ENCODE assay signal across 15 cellular contexts in genomic region chr2:108417254-108417653, GRCh38. TPM values are rescaled to one million over a fixed set of nuclear protein-coding genes. Genes with fewer than 3 reads are reported as not detected.
DNase-seq lines count a peak whose midpoint lies in the region; ATAC-seq and TF ChIP-seq lines count a peak whose summit lies in the region.
"Had no signal": no experiment of that assay in that cellular context is flagged by ENCODE, and none has a peak within 500 bp of the region (broad histone marks: within the 10 kb centered on the region; RNA-seq: fewer than 3 reads in every experiment).

No MANE protein-coding gene starts in this region.

- H3K36me3 Mint-ChIP-seq in natural killer cell treated with Interleukin-12 subunit alpha and Interleukin-12 subunit beta and Interleukin-15 and Interleukin-18, amount 100 ng/mL, for 72 hours = no peaks in the 10 kb centered on the region
- H3K36me3 Mint-ChIP-seq in natural killer cell = no peaks in the 10 kb centered on the region

- DNase-seq in natural killer cell treated with Interleukin-12 subunit alpha and Interleukin-12 subunit beta and Interleukin-15 and Interleukin-18, amount 100 ng/mL, for 72 hours (ENCODE audit: low spot score) = no peak
- DNase-seq in natural killer cell (no peak), PC-3 (peak; percentile 45), hepatocyte (ENCODE audit: low spot score) (no peak), prostate gland (ENCODE audit: low spot score) (no peak), retina (no peak), NCI-H1694 (lab: John Stamatoyannopoulos, UW) (no peak)
- DNase-seq: aorta, C1 segment of cervical spinal cord, kidney glomerular epithelial cell, posterior cingulate gyrus, T-helper 9 cell had no signal

- TF ChIP-seq POLR2A in prostate gland (IDR thresholded peaks at IDR 0.05) = no peak

- no peak overlapping the region for H3K9ac ChIP-seq in PC-3 (ENCODE audit: low read length)
- H3K9ac ChIP-seq: KMS-11 had no signal

- BruUV-seq in PC-3 (replicated peaks; lab: Mats Ljungman, UMichigan) = no TSS peak

- H3K9me2 ChIP-seq in PC-3 (replicated peaks; ENCODE audit: low read length) = no peaks in the 10 kb centered on the region
- H3K9me2 ChIP-seq in hepatocyte (replicated peaks; ENCODE audit: insufficient read depth) = no peaks in the 10 kb centered on the region

- no peaks in the 10 kb centered on the region for H3K4me1 Mint-ChIP-seq in natural killer cell treated with Interleukin-12 subunit alpha and Interleukin-12 subunit beta and Interleukin-15 and Interleukin-18, amount 100 ng/mL, for 72 hours (ENCODE audit: low read depth in 2 of 2)
- H3K4me1 Mint-ChIP-seq in natural killer cell = no peaks in the 10 kb centered on the region

- H3K27ac ChIP-seq in PC-3 (ENCODE audit: low read length) = no peak overlapping the region
- no peak overlapping the region for H3K27ac ChIP-seq in hepatocyte
- H3K27ac ChIP-seq in prostate gland = no peak overlapping the region
- H3K27ac ChIP-seq: esophagus muscularis mucosa, KMS-11 had no signal

- peak; percentile 41 to 59 for ATAC-seq in natural killer cell treated with Interleukin-12 subunit alpha and Interleukin-12 subunit beta and Interleukin-15 and Interleukin-18, amount 100 ng/mL, for 72 hours
- ATAC-seq in natural killer cell (no peak), PC-3 (peak; percentile 56), HG02763 (IDR thresholded peaks at IDR 0.05; ENCODE audit: unreplicated experiment) (no peak)

- H2AFZ ChIP-seq in PC-3 (ENCODE audit: low read length) = no peak overlapping the region
- no peak overlapping the region for H2AFZ ChIP-seq in hepatocyte

- H4K20me1 ChIP-seq in PC-3 (ENCODE audit: low read length) = no peaks in the 10 kb centered on the region
- H4K20me1 ChIP-seq in hepatocyte (ENCODE audit: insufficient read depth, poor library complexity, severe bottlenecking) = no peaks in the 10 kb centered on the region

- H3K27ac Mint-ChIP-seq in natural killer cell treated with Interleukin-12 subunit alpha and Interleukin-12 subunit beta and Interleukin-15 and Interleukin-18, amount 100 ng/mL, for 72 hours = no peak overlapping the region
- no peak overlapping the region for H3K27ac Mint-ChIP-seq in natural killer cell

- no peaks in the 10 kb centered on the region for H3K9me3 ChIP-seq in PC-3 (ENCODE audit: low read length)
- no peaks in the 10 kb centered on the region for H3K9me3 ChIP-seq in hepatocyte (ENCODE audit: low read depth)
- no peaks in the 10 kb centered on the region for H3K9me3 ChIP-seq in prostate gland
- H3K9me3 ChIP-seq: esophagus muscularis mucosa had no signal

- H3K4me1 ChIP-seq in PC-3 (ENCODE audit: insufficient read depth, low read length) (peaks cover 34% of the 10 kb centered on the region), hepatocyte (ENCODE audit: insufficient read depth) (no peaks in the 10 kb centered on the region), prostate gland (replicated peaks) (no peaks in the 10 kb centered on the region)
- H3K4me1 ChIP-seq: esophagus muscularis mucosa had no signal

- no peak overlapping the region for H3K4me3 ChIP-seq in PC-3 (ENCODE audit: low read length)
- H3K4me3 ChIP-seq in hepatocyte = no peak overlapping the region
- H3K4me3 ChIP-seq in prostate gland = no peak overlapping the region
- H3K4me3 ChIP-seq: esophagus muscularis mucosa had no signal

- H3F3A ChIP-seq in PC-3 (ENCODE audit: low read length, unreplicated experiment) = no peaks in the 10 kb centered on the region

- peaks cover 4 to 9% of the 10 kb centered on the region in 2 donors for H3K27me3 Mint-ChIP-seq in natural killer cell treated with Interleukin-12 subunit alpha and Interleukin-12 subunit beta and Interleukin-15 and Interleukin-18, amount 100 ng/mL, for 72 hours
- peaks cover 0 to 4% of the 10 kb centered on the region in 2 donors for H3K27me3 Mint-ChIP-seq in natural killer cell (ENCODE audit: low read depth in 2 of 2)

- no peaks in the 10 kb centered on the region for H3K9me3 Mint-ChIP-seq in natural killer cell treated with Interleukin-12 subunit alpha and Interleukin-12 subunit beta and Interleukin-15 and Interleukin-18, amount 100 ng/mL, for 72 hours
- no peaks in the 10 kb centered on the region for H3K9me3 Mint-ChIP-seq in natural killer cell

- no peak overlapping the region for H3K4me3 Mint-ChIP-seq in natural killer cell treated with Interleukin-12 subunit alpha and Interleukin-12 subunit beta and Interleukin-15 and Interleukin-18, amount 100 ng/mL, for 72 hours
- no peak overlapping the region for H3K4me3 Mint-ChIP-seq in natural killer cell

- H3K79me2 ChIP-seq in PC-3 (ENCODE audit: low read length) = no peaks in the 10 kb centered on the region
- H3K79me2 ChIP-seq in hepatocyte = no peaks in the 10 kb centered on the region

- H3K36me3 ChIP-seq in PC-3 (ENCODE audit: low read depth, low read length) = no peaks in the 10 kb centered on the region
- no peaks in the 10 kb centered on the region for H3K36me3 ChIP-seq in hepatocyte (replicated peaks; ENCODE audit: insufficient read depth, low read depth)
- H3K36me3 ChIP-seq in prostate gland = no peaks in the 10 kb centered on the region
- H3K36me3 ChIP-seq: esophagus muscularis mucosa had no signal

- WGBS in hepatocyte (ENCODE audit: low lambda C conversion rate, missing lambda C conversion rate) = 57% methylated on average over 2 of the region's 2 CpGs
- WGBS in prostate gland = 91% methylated on average over 2 of the region's 2 CpGs

- CTCF ChIA-PET in PC-3 (lab: Charles Lee) = no interaction called here

- no peak for TF ChIP-seq CTCF in natural killer cell (IDR thresholded peaks at IDR 0.05)
- TF ChIP-seq CTCF in PC-3 (conservative IDR thresholded peaks at IDR 0.05; ENCODE audit: low read depth, low read length) = peak; percentile 56
- TF ChIP-seq CTCF in hepatocyte (IDR thresholded peaks at IDR 0.05; ENCODE audit: poor library complexity) = peak; percentile 6
- no peak for TF ChIP-seq CTCF in prostate gland (IDR thresholded peaks at IDR 0.05)

- H3K4me2 ChIP-seq in PC-3 (ENCODE audit: low read length) (no peak overlapping the region), hepatocyte (no peak overlapping the region)
- H3K4me2 ChIP-seq: KMS-11 had no signal

- POLR2A ChIA-PET in PC-3 (lab: Charles Lee; ENCODE audit: unreplicated experiment) = no interaction called here

- no peaks in the 10 kb centered on the region for H3K27me3 ChIP-seq in PC-3 (ENCODE audit: low read length)
- no peaks in the 10 kb centered on the region for H3K27me3 ChIP-seq in hepatocyte
- no peaks in the 10 kb centered on the region for H3K27me3 ChIP-seq in prostate gland (replicated peaks; ENCODE audit: insufficient read depth)
- H3K27me3 ChIP-seq: esophagus muscularis mucosa had no signal

- intact Hi-C loops in natural killer cell (cut with micrococcal nuclease) = no loop called here
- intact Hi-C loops in PC-3 (cut with micrococcal nuclease) = no loop called here
- intact Hi-C loops in prostate gland (cut with DNase I) = no loop called here

RNA-seq across cellular contexts. Expression of gene GCC2, which starts 31.8 kb away (rescaled TPM):
- total RNA-seq in natural killer cell treated with Interleukin-12 subunit alpha and Interleukin-12 subunit beta and Interleukin-15 and Interleukin-18, amount 100 ng/mL, for 72 hours = 10 to 100 TPM; 36.4 to 41.8 TPM
- total RNA-seq in natural killer cell (100 to 1,000 TPM in 1 of 3 donors, 10 to 100 TPM in 2; 84.8 to 110 (median 89.6) TPM), PC-3 (2014; rRNA removed) (7.3 and 10.1 TPM in 2 replicates), hepatocyte (39.4 and 44.6 TPM in 2 replicates), prostate gland (10 to 100 TPM; 37.5 to 45.7 TPM)
- polyA plus RNA-seq in hepatocyte = 48.1 and 53.7 TPM in 2 replicates

RNA-seq across cellular contexts. Expression of gene SULT1C4, which starts 39.5 kb away (rescaled TPM):
- total RNA-seq in natural killer cell treated with Interleukin-12 subunit alpha and Interleukin-12 subunit beta and Interleukin-15 and Interleukin-18, amount 100 ng/mL, for 72 hours = not detected
- total RNA-seq in natural killer cell (not detected), PC-3 (2014; rRNA removed) (not detected in 2 replicates), hepatocyte (14.0 and 17.8 TPM in 2 replicates), prostate gland (1 to 10 TPM in 1 of 2 donors, not detected in 1; 2.2 TPM)
- polyA plus RNA-seq in hepatocyte = 14.8 and 17.3 TPM in 2 replicates

Comparison
In these comparisons a context has a peak if more than half of its experiments do, and no peak if none do; other contexts are left out.
1. ATAC-seq: peak in natural killer cell treated with Interleukin-12 subunit alpha and Interleukin-12 subunit beta and Interleukin-15 and Interleukin-18, amount 100 ng/mL, for 72 hours (2 of 2) and PC-3 (single experiment); none in natural killer cell (0 of 3) and HG02763 (single experiment).
2. CTCF ChIP-seq: peak in PC-3 (single experiment) and hepatocyte (single experiment); none in natural killer cell (single experiment) and prostate gland (0 of 4).